ENCODE assay signal across 15 cellular contexts in genomic region chr18:62710417-62710816, GRCh38. TPM values are rescaled to one million over a fixed set of nuclear protein-coding genes. Genes with fewer than 3 reads are reported as not detected.
A peak's percentile ranks its signal among the peaks of the same experiment; 100 is the strongest.
DNase-seq lines count a peak whose midpoint lies in the region; ATAC-seq and TF ChIP-seq lines count a peak whose summit lies in the region.
"Had no signal": no experiment of that assay in that cellular context is flagged by ENCODE, and none has a peak within 500 bp of the region (broad histone marks: within the 10 kb centered on the region; RNA-seq: fewer than 3 reads in every experiment).

No MANE protein-coding gene starts in this region.

- H4K20me1 ChIP-seq in mammary epithelial cell (ENCODE audit: insufficient read depth, low read length), result no peaks in the 10 kb centered on the region
- H4K20me1 ChIP-seq in H9 (ENCODE audit: control insufficient read depth, insufficient read depth, insufficient read length), result no peaks in the 10 kb centered on the region

- DNase-seq in mammary epithelial cell (peak; percentile 22), MCF 10A (ENCODE audit: unreplicated experiment) (no peak), NCI-H2081 (lab: John Stamatoyannopoulos, UW) (peak; percentile 70 to 93), SW480 (ENCODE audit: low spot score) (peak; percentile 9), adrenal gland (no peak), H9 (no peak)
- no peak for DNase-seq in T-helper 2 cell treated with Interferon-gamma antibody and Interleukin-4, amounts not matched to agents 5 μg/mL and 100 μg/mL, for 36 hours (ENCODE audit: low spot score)
- DNase-seq: activated CD4-positive, alpha-beta T cell treated with anti-CD3 and anti-CD28 coated beads, Interleukin-2, amount 10 ng/mL, durations not matched to agents 24 days and 14 days; activated effector memory CD4-positive, alpha-beta T cell treated with anti-CD3 and anti-CD28 coated beads, Interleukin-2, amount 50 U/mL, for 16 hours; KG1; spleen; T-cell had no signal

- H3K9me3 Mint-ChIP-seq in MCF 10A (ENCODE audit: unreplicated experiment) (no peaks in the 10 kb centered on the region), H9 (no peaks in the 10 kb centered on the region)
- H3K9me3 Mint-ChIP-seq in T-helper 2 cell treated with Interferon-gamma antibody and Interleukin-4, amounts not matched to agents 5 μg/mL and 100 μg/mL, for 36 hours, result no peaks in the 10 kb centered on the region
- H3K9me3 Mint-ChIP-seq: activated CD4-positive, alpha-beta T cell treated with anti-CD3 and anti-CD28 coated beads, Interleukin-2, amount 10 ng/mL, durations not matched to agents 24 days and 14 days; T-cell had no signal

- dilution Hi-C loops in mammary epithelial cell (cut with HindIII; ENCODE audit: low sequenced_read_pairs), result no loop called here

- H3K36me3 Mint-ChIP-seq in MCF 10A (ENCODE audit: insufficient read depth, unreplicated experiment) (no peaks in the 10 kb centered on the region), H9 (ENCODE audit: insufficient read depth in 1 of 3, low read depth in 3 of 3) (no peaks in the 10 kb centered on the region)
- no peaks in the 10 kb centered on the region for H3K36me3 Mint-ChIP-seq in T-helper 2 cell treated with Interferon-gamma antibody and Interleukin-4, amounts not matched to agents 5 μg/mL and 100 μg/mL, for 36 hours (ENCODE audit: low read depth)
- H3K36me3 Mint-ChIP-seq: T-cell had no signal

- no peak overlapping the region for H3K4me2 ChIP-seq in mammary epithelial cell (ENCODE audit: insufficient read depth, low read depth, low read length)
- no peak overlapping the region for H3K4me2 ChIP-seq in H9 (ENCODE audit: insufficient read depth, insufficient read length, low read length)

- no peaks in the 10 kb centered on the region for H3K23me2 ChIP-seq in H9 (ENCODE audit: insufficient read length, low read depth, low read length, poor library complexity, severe bottlenecking)

- no peak overlapping the region for H2AFZ ChIP-seq in mammary epithelial cell (ENCODE audit: low read depth, low read length)
- H2AFZ ChIP-seq in H9 (ENCODE audit: low read length), result no peak overlapping the region

- in situ Hi-C loops in mammary epithelial cell (cut with MboI; ENCODE audit: low sequenced_read_pairs in 2 of 2), result loop anchor here in 1 of 2 donors (10.0 kb wide), 2 partner anchors 244 to 274 kb away; no protein-coding TSS in a partner anchor

- no peak overlapping the region for H4K8ac ChIP-seq in H9 (replicated peaks; ENCODE audit: insufficient read length, low read depth, low read length)

- H2BK120ac ChIP-seq in H9 (ENCODE audit: low read depth, low read length, poor library complexity, severe bottlenecking), result no peak overlapping the region

- POLR2A ChIA-PET in MCF 10A (lab: Yijun Ruan, JAX), result interaction anchor here (0.7 kb wide), 1 partner anchor 45 kb away, joined by 4 read pairs; no protein-coding TSS in a partner anchor

- no peak overlapping the region for H2BK5ac ChIP-seq in H9 (ENCODE audit: insufficient read length, low read length)

- H3K4me3 ChIP-seq in mammary epithelial cell (replicated peaks in 1 of 3; ENCODE audit: insufficient read depth in 1 of 3, low read depth in 2 of 3, low read length in 3 of 3), result no peak overlapping the region
- H3K4me3 ChIP-seq in adrenal gland, result no peak overlapping the region
- H3K4me3 ChIP-seq: cardiac muscle cell, spleen had no signal

- H4K91ac ChIP-seq in H9 (ENCODE audit: insufficient read length, low read depth, low read length), result no peak overlapping the region

- no peak overlapping the region for H3K56ac ChIP-seq in H9 (ENCODE audit: insufficient read length, low read depth, low read length)

- H3K4ac ChIP-seq in H9 (ENCODE audit: low read depth, low read length), result no peak overlapping the region

- BruUV-seq in mammary epithelial cell (replicated peaks; lab: Mats Ljungman, UMichigan) (no TSS peak), MCF 10A (replicated peaks; lab: Mats Ljungman, UMichigan) (no TSS peak)

- H3K4me1 Mint-ChIP-seq in MCF 10A (ENCODE audit: insufficient read depth, unreplicated experiment) (peaks cover 4% of the 10 kb centered on the region), H9 (peaks cover 13 to 15% of the 10 kb centered on the region in 2 experiments)
- H3K4me1 Mint-ChIP-seq in T-helper 2 cell treated with Interferon-gamma antibody and Interleukin-4, amounts not matched to agents 5 μg/mL and 100 μg/mL, for 36 hours (ENCODE audit: low read depth), result peaks cover 7% of the 10 kb centered on the region

- CTCF ChIA-PET in mammary epithelial cell (lab: Charles Lee; ENCODE audit: low non-redundant PET), result no interaction called here
- CTCF ChIA-PET in MCF 10A (lab: Yijun Ruan, JAX), result interaction anchor here (0.6 to 2.5 kb wide), 8 partner anchors 39 to 728 kb away, joined by 3 to 34 read pairs (median 5); no protein-coding TSS in a partner anchor

- H2BK15ac ChIP-seq in H9 (ENCODE audit: low read depth, low read length), result no peak overlapping the region

- no peak overlapping the region for H2BK12ac ChIP-seq in H9 (ENCODE audit: insufficient read length, low read depth, low read length)

- intact Hi-C loops in mammary epithelial cell (cut with micrococcal nuclease), result loop anchor here (10.0 kb wide), 2 partner anchors 386 to 526 kb away; partner anchors contain the start of genes PIGN, RELCH and TNFRSF11A
- intact Hi-C loops in MCF 10A (cut with micrococcal nuclease), result no loop called here
- intact Hi-C loops in adrenal gland (cut with DNase I), result loop anchor here (5.0 to 10.0 kb wide), 3 partner anchors 144 to 704 kb away; no protein-coding TSS in a partner anchor

- no peaks in the 10 kb centered on the region for H3K27me3 ChIP-seq in mammary epithelial cell (ENCODE audit: insufficient read depth, low read length)
- H3K27me3 ChIP-seq in adrenal gland, result no peaks in the 10 kb centered on the region
- H3K27me3 ChIP-seq in H9 (ENCODE audit: insufficient read depth, low read length), result no peaks in the 10 kb centered on the region
- H3K27me3 ChIP-seq: cardiac muscle cell, spleen, transverse colon had no signal

- H3K79me1 ChIP-seq in H9 (ENCODE audit: insufficient read depth, low read depth, low read length, poor library complexity, severe bottlenecking), result no peaks in the 10 kb centered on the region

- no peak overlapping the region for H3K23ac ChIP-seq in H9 (ENCODE audit: insufficient read length, low read depth, low read length)

- H3K4me1 ChIP-seq in mammary epithelial cell (ENCODE audit: insufficient read depth, low read length) (peaks cover 4% of the 10 kb centered on the region), adrenal gland (replicated peaks in 1 of 2) (peaks cover 0 to 3% of the 10 kb centered on the region in 2 donors), H9 (ENCODE audit: insufficient read depth, low read length) (no peaks in the 10 kb centered on the region)

- H3K27ac ChIP-seq in mammary epithelial cell (ENCODE audit: insufficient read depth, low read depth, low read length) (no peak overlapping the region), adrenal gland (no peak overlapping the region), H9 (ENCODE audit: insufficient read length, low read depth, low read length) (no peak overlapping the region)
- H3K27ac ChIP-seq: cardiac muscle cell, spleen, transverse colon had no signal

- no peak overlapping the region for H4K5ac ChIP-seq in H9 (ENCODE audit: insufficient read length, low read depth, low read length)

- H3K36me3 ChIP-seq in mammary epithelial cell (ENCODE audit: insufficient read depth, low read length), result no peaks in the 10 kb centered on the region
- H3K36me3 ChIP-seq in adrenal gland (replicated peaks in 1 of 2), result no peaks in the 10 kb centered on the region
- H3K36me3 ChIP-seq: cardiac muscle cell, spleen, transverse colon had no signal

- H3K18ac ChIP-seq in H9 (ENCODE audit: insufficient read length, low read depth, low read length), result no peak overlapping the region

- TF ChIP-seq POLR2A in adrenal gland (IDR thresholded peaks at IDR 0.05), result no peak

- H3K4me3 Mint-ChIP-seq in MCF 10A (ENCODE audit: unreplicated experiment) (no peak overlapping the region), H9 (no peak overlapping the region)
- H3K4me3 Mint-ChIP-seq in T-helper 2 cell treated with Interferon-gamma antibody and Interleukin-4, amounts not matched to agents 5 μg/mL and 100 μg/mL, for 36 hours, result no peak overlapping the region
- H3K4me3 Mint-ChIP-seq: activated CD4-positive, alpha-beta T cell treated with anti-CD3 and anti-CD28 coated beads, Interleukin-2, amount 10 ng/mL, durations not matched to agents 24 days and 14 days; T-cell had no signal

- H3K9ac ChIP-seq in mammary epithelial cell (ENCODE audit: insufficient read depth, low read length) (no peak overlapping the region), H9 (ENCODE audit: extremely low read depth, insufficient read length, low read length) (no peak overlapping the region)

- ATAC-seq in GM21381 (IDR thresholded peaks at IDR 0.05; ENCODE audit: unreplicated experiment), result no peak
- ATAC-seq: T-cell had no signal

- no peak overlapping the region for H2BK20ac ChIP-seq in H9 (ENCODE audit: low read depth, low read length, poor library complexity, severe bottlenecking)

- no peak overlapping the region for H2AK5ac ChIP-seq in H9 (ENCODE audit: insufficient read length, low read length)

- H3K27me3 Mint-ChIP-seq in MCF 10A (ENCODE audit: insufficient read depth, unreplicated experiment), result no peaks in the 10 kb centered on the region
- no peaks in the 10 kb centered on the region for H3K27me3 Mint-ChIP-seq in H9 (ENCODE audit: low read depth)
- peaks cover 7% of the 10 kb centered on the region for H3K27me3 Mint-ChIP-seq in T-helper 2 cell treated with Interferon-gamma antibody and Interleukin-4, amounts not matched to agents 5 μg/mL and 100 μg/mL, for 36 hours (ENCODE audit: low read depth)

- H3K9me3 ChIP-seq in mammary epithelial cell (replicated peaks; ENCODE audit: insufficient read depth, low read length) (no peaks in the 10 kb centered on the region), adrenal gland (replicated peaks in 1 of 3) (no peaks in the 10 kb centered on the region), H9 (ENCODE audit: control insufficient read depth, low read depth, low read length) (no peaks in the 10 kb centered on the region)
- H3K9me3 ChIP-seq: spleen, transverse colon had no signal

- TF ChIP-seq CTCF in mammary epithelial cell (conservative IDR thresholded peaks at IDR 0.05 in 1 of 2, IDR thresholded peaks at IDR 0.05 in 1 of 2; ENCODE audit: extremely low read depth in 1 of 2, insufficient read depth in 1 of 2, low read depth in 1 of 2, low read length in 2 of 2), result no peak
- TF ChIP-seq CTCF in MCF 10A (IDR thresholded peaks at IDR 0.05; ENCODE audit: unreplicated experiment), result no peak
- no peak for TF ChIP-seq CTCF in adrenal gland (IDR thresholded peaks at IDR 0.05)
- no peak for TF ChIP-seq CTCF in H9 (conservative IDR thresholded peaks at IDR 0.05)

- no peak overlapping the region for H3T11ph ChIP-seq in H9 (ENCODE audit: low read length)

- H3K79me2 ChIP-seq in mammary epithelial cell (ENCODE audit: insufficient read depth, low read length), result no peaks in the 10 kb centered on the region
- no peaks in the 10 kb centered on the region for H3K79me2 ChIP-seq in H9 (ENCODE audit: insufficient read depth, low read length)

- H3K27ac Mint-ChIP-seq in MCF 10A (ENCODE audit: low read depth, unreplicated experiment) (no peak overlapping the region), H9 (no peak overlapping the region)
- no peak overlapping the region for H3K27ac Mint-ChIP-seq in T-helper 2 cell treated with Interferon-gamma antibody and Interleukin-4, amounts not matched to agents 5 μg/mL and 100 μg/mL, for 36 hours
- H3K27ac Mint-ChIP-seq: activated CD4-positive, alpha-beta T cell treated with anti-CD3 and anti-CD28 coated beads, Interleukin-2, amount 10 ng/mL, durations not matched to agents 24 days and 14 days; T-cell had no signal

- H3K14ac ChIP-seq in H9 (ENCODE audit: insufficient read depth, low read length), result no peak overlapping the region

RNA-seq across cellular contexts. Expression of gene PHLPP1, which starts 4.9 kb away (rescaled TPM):
- 10 to 100 TPM in 1 of 2 donors, 1 to 10 TPM in 1; 9.3 to 14.8 TPM for total RNA-seq in mammary epithelial cell
- 8.4 TPM for polyA plus RNA-seq in mammary epithelial cell
- 36.2 TPM for polyA minus RNA-seq in mammary epithelial cell
- total RNA-seq in MCF 10A (2022), result 12.4 and 13.1 TPM in 2 replicates
- 10 to 100 TPM; 20.9 to 61.6 (median 48.8) TPM for total RNA-seq in adrenal gland
- 10 to 100 TPM; 13.8 to 20.9 (median 16.3) TPM for polyA plus RNA-seq in adrenal gland
- total RNA-seq in H9 (2021), result 38.8 and 39.9 TPM in 2 replicates

Comparison
In these comparisons a context has a peak if more than half of its experiments do, and no peak if none do; other contexts are left out.
1. DNase-seq: peak in mammary epithelial cell (single experiment), NCI-H2081 (2 of 2) and SW480 (single experiment); none in MCF 10A (single experiment), adrenal gland (0 of 7), H9 (single experiment) and T-helper 2 cell treated with Interferon-gamma antibody and Interleukin-4, amounts not matched to agents 5 μg/mL and 100 μg/mL, for 36 hours (single experiment).